In genomic region chr1:84096121-84096635, GRCh38 we compare ENCODE assay signal across 20 cellular contexts.
"Had no signal": no experiment of that assay in that cellular context is flagged by ENCODE, and none has a peak within 500 bp of the region (broad histone marks: within the 10 kb centered on the region; RNA-seq: fewer than 3 reads in every experiment).

No MANE protein-coding gene starts in this region.

- DNase-seq: activated CD4-positive, alpha-beta T cell treated with anti-CD3 and anti-CD28 coated beads for 36 hours; activated CD4-positive, alpha-beta T cell treated with anti-CD3 and anti-CD28 coated beads, Interleukin-2, amount 50 U/mL, for 4 hours; activated CD4-positive, CD25-positive, alpha-beta regulatory T cell; activated naive CD4-positive, alpha-beta T cell treated with Interleukin-2 at 50 U/mL for 16 hours; activated naive CD8-positive, alpha-beta T cell treated with anti-CD3 and anti-CD28 coated beads for 36 hours; activated T-cell treated with anti-CD3 and anti-CD28 coated beads for 4 hours; activated T-cell treated with anti-CD3 and anti-CD28 coated beads, Interleukin-2, amount 50 U/mL, for 72 hours; amniotic stem cell; colonic mucosa; dorsolateral prefrontal cortex; effector memory CD4-positive, alpha-beta T cell; naive thymus-derived CD8-positive, alpha-beta T cell; nucleus accumbens; right cardiac atrium; spleen; stimulated activated CD4-positive, alpha-beta T cell treated with anti-CD3 and anti-CD28 coated beads, Interleukin-2, amount 100 ng/mL, for 48 hours; stimulated activated naive CD4-positive, alpha-beta T cell treated with Interleukin-2 at 50 U/mL for 16 hours; T-helper 1 cell had no signal

- H3K27ac ChIP-seq: colonic mucosa, dorsolateral prefrontal cortex, parathyroid adenoma, spleen, tibial nerve had no signal

- H3K4me1 ChIP-seq: colonic mucosa, parathyroid adenoma, tibial nerve had no signal

- H3K9ac ChIP-seq: parathyroid adenoma had no signal

- H3K79me2 ChIP-seq: parathyroid adenoma had no signal

- H3K27me3 ChIP-seq: colonic mucosa, dorsolateral prefrontal cortex, spleen, tibial nerve had no signal

- H3K4me3 ChIP-seq: colonic mucosa, dorsolateral prefrontal cortex, spleen, tibial nerve had no signal

- H3K36me3 ChIP-seq: colonic mucosa, spleen had no signal
